ENCODE assay signal across 2 cellular contexts in genomic region chr3:58566398-58567250, GRCh38.
TF ChIP-seq lines count a peak whose summit lies in the region.

No MANE protein-coding gene starts in this region.

TF ChIP-seq in K562, 482 proteins besides CTCF, POLR2A, EP300 and RAD21:
- TF ChIP-seq MAFG (tag; conservative IDR thresholded peaks at IDR 0.05) (no peak), RBM25 (IDR thresholded peaks at IDR 0.05; ENCODE audit: low read depth, low read length, severe bottlenecking) (peak; percentile 22)

TF ChIP-seq in HepG2, 621 proteins besides CTCF, POLR2A, EP300 and RAD21:
- TF ChIP-seq SPEN (CRISPR knock-in tag; IDR thresholded peaks at IDR 0.05; ENCODE audit: low read depth) (no peak), ZNF629 (CRISPR knock-in tag; conservative IDR thresholded peaks at IDR 0.05) (peak; percentile 81)
